Comparison of ENCODE assay signal across 8 cellular contexts in the genomic region with DNA sequence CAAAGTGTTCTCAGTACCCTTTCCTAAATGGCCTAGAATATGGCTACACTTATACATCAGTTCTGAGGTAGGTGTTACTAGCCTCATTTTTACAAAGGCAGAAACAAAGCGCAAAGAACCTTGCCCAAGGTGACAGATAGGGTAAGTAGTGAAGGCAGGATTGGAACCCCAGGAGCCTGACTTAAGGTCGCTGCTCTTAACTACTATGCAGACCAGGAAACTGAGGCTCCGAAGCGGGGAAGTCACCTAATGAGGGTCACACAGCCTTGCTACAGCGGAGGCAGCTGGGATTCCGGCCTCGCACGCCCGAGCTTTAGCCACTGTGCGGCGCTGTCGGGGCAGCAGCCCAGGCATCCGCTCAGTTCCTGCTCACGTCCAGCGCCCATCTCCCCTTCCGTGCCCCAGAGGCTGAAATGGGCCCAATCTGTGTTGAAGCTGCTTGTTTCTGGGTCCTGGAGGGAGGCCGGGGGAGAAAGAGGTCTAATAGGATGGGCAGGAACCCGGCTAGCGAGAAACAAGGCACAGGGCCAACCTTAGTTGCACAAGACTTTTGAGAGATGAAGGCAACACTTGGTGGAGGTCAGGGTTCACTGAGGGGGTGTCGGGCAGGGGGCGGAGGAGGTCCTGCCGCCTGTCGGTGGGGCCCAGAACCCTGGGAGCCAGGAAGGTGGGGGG. TPM values are rescaled to one million over a fixed set of nuclear protein-coding genes. Genes with fewer than 3 reads are reported as not detected.
A peak's percentile ranks its signal among the peaks of the same experiment; 100 is the strongest.
DNase-seq lines count a peak whose midpoint lies in the region; ATAC-seq and TF ChIP-seq lines count a peak whose summit lies in the region.

No MANE protein-coding gene starts in this region.

- ATAC-seq in GM18505 (IDR thresholded peaks at IDR 0.05; ENCODE audit: unreplicated experiment), result peak; percentile 39
- ATAC-seq in HG03045 (IDR thresholded peaks at IDR 0.05; ENCODE audit: unreplicated experiment), result peak; percentile 45
- ATAC-seq in WTC11, result peak; percentile 9
- peak; percentile 65 for ATAC-seq in left lung

- peaks cover 43% of the 10 kb centered on the region for H3K4me1 Mint-ChIP-seq in WTC11

- intact Hi-C loops in left lung (cut with DNase I), result loop anchor here in 1 of 2 donors (5.0 to 10.0 kb wide), 2 partner anchors 252 to 276 kb away; no protein-coding TSS in a partner anchor

- CTCF ChIA-PET in WTC11 (lab: Charles Lee), result interaction anchor here (0.5 to 8.4 kb wide), 41 partner anchors 8 to 1888 kb away, joined by 3 to 177 read pairs (median 6); partner anchors contain the start of genes CMPK1 and FOXE3

- peak; percentile 69 for TF ChIP-seq CTCF in WTC11 (IDR thresholded peaks at IDR 0.05)
- TF ChIP-seq CTCF in left lung (IDR thresholded peaks at IDR 0.05), result peak; percentile 77 to 82

- H3K4me3 ChIP-seq in left lung, result peak overlapping the region; percentile 71 to 76

- no peak overlapping the region for H3K27ac Mint-ChIP-seq in WTC11

- POLR2A ChIA-PET in WTC11 (lab: Charles Lee), result no interaction called here

- H3K27me3 Mint-ChIP-seq in WTC11 (ENCODE audit: low read depth), result peaks cover 61% of the 10 kb centered on the region

- peak overlapping the region; percentile 74 for H3K4me3 Mint-ChIP-seq in WTC11

- DNase-seq in A172 (ENCODE audit: low spot score) (peak; percentile 61), NCI-H2196 (lab: John Stamatoyannopoulos, UW; ENCODE audit: unreplicated experiment) (peak; percentile 77), WTC11 (ENCODE audit: low spot score) (peak; percentile 90), cerebellar cortex (ENCODE audit: low spot score) (peak; percentile 58), left lung (peak; percentile 77 to 91)
- DNase-seq in stimulated activated CD4-positive, alpha-beta T cell treated with anti-CD3 and anti-CD28 coated beads, Interleukin-4, amount 100 ng/mL, for 24 hours, result peak; percentile 78

- peak overlapping the region; percentile 78 to 81 for H3K27ac ChIP-seq in left lung

- H3K9me3 Mint-ChIP-seq in WTC11, result no peaks in the 10 kb centered on the region

- H3K36me3 ChIP-seq in left lung, result no peaks in the 10 kb centered on the region

- peaks cover 17 to 59% of the 10 kb centered on the region in 2 donors for H3K4me1 ChIP-seq in left lung

- no peaks in the 10 kb centered on the region for H3K9me3 ChIP-seq in left lung

- no peak for TF ChIP-seq POLR2A in GM18505 (IDR thresholded peaks at IDR 0.05; ENCODE audit: borderline replicate concordance, extremely low read depth, insufficient read depth, insufficient read length)

- H3K36me3 Mint-ChIP-seq in WTC11, result 0 out of 2 replicates have a peak, but pooled peaks cover 5% of the 10 kb centered on the region

- H3K27me3 ChIP-seq in left lung, result peaks cover 47 to 100% of the 10 kb centered on the region in 2 donors

TF ChIP-seq in WTC11, 78 proteins besides CTCF, POLR2A, EP300 and RAD21:
- peak; percentile 59; the same call in 1 of the 2 replicates for TF ChIP-seq ZNF121 (CRISPR knock-in tag; IDR thresholded peaks at IDR 0.05)
- 0 out of 2 replicates have a peak, but pooled peaks have one; percentile 18 for TF ChIP-seq GABPB1 (CRISPR knock-in tag; IDR thresholded peaks at IDR 0.05)
- TF ChIP-seq, protein P1, sequence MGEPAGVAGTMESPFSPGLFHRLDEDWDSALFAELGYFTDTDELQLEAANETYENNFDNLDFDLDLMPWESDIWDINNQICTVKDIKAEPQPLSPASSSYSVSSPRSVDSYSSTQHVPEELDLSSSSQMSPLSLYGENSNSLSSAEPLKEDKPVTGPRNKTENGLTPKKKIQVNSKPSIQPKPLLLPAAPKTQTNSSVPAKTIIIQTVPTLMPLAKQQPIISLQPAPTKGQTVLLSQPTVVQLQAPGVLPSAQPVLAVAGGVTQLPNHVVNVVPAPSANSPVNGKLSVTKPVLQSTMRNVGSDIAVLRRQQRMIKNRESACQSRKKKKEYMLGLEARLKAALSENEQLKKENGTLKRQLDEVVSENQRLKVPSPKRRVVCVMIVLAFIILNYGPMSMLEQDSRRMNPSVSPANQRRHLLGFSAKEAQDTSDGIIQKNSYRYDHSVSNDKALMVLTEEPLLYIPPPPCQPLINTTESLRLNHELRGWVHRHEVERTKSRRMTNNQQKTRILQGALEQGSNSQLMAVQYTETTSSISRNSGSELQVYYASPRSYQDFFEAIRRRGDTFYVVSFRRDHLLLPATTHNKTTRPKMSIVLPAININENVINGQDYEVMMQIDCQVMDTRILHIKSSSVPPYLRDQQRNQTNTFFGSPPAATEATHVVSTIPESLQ (CRISPR knock-in tag; IDR thresholded peaks at IDR 0.05), result no peak

RNA-seq across cellular contexts. Expression of gene FOXD2, which starts 1.4 kb away (rescaled TPM):
- total RNA-seq in A172 (2014; rRNA removed; shearing (Covaris generic)), result 0.07 and 0.55 TPM in 2 replicates
- total RNA-seq in WTC11 (2021) (0.05 to 0.07 TPM (median 0.05 TPM) in 3 replicates), left lung (under 1 TPM; 0.34 to 0.35 TPM)

RNA-seq across cellular contexts. Expression of gene FOXE3, which starts 20.4 kb away (rescaled TPM):
- total RNA-seq in A172 (2014; rRNA removed; shearing (Covaris generic)), result not detected in 2 replicates
- total RNA-seq in WTC11 (2021), result 0.09 TPM in 1 of 3 replicates, not detected in the others
- not detected for total RNA-seq in left lung

Comparison
In these comparisons a context has a peak if more than half of its experiments do, and no peak if none do; other contexts are left out.
1. Peak in every context shown above with its lines: DNase-seq, ATAC-seq, H3K4me3 ChIP-seq and H3K27ac ChIP-seq.
2. ATAC-seq: peak in every context shown above with its lines; median percentile 65 in left lung; 45 in HG03045; 39 in GM18505; 9 in WTC11.